22 cellular contexts compared by ENCODE assay signal in genomic region chr4:52317361-52317879, GRCh38.
"Had no signal": no experiment of that assay in that cellular context is flagged by ENCODE, and none has a peak within 500 bp of the region (broad histone marks: within the 10 kb centered on the region; RNA-seq: fewer than 3 reads in every experiment).

No MANE protein-coding gene starts in this region.

- DNase-seq: activated CD4-positive, alpha-beta memory T cell treated with anti-CD3 and anti-CD28 coated beads for 36 hours; activated CD4-positive, alpha-beta T cell treated with anti-CD3 and anti-CD28 coated beads for 1 hour; activated CD4-positive, alpha-beta T cell treated with anti-CD3 and anti-CD28 coated beads, Interleukin-2, amount 10 ng/mL, durations not matched to agents 24 days and 14 days; activated CD8-positive, alpha-beta memory T cell treated with anti-CD3 and anti-CD28 coated beads for 24 hours; activated effector memory CD4-positive, alpha-beta T cell treated with anti-CD3 and anti-CD28 coated beads, Interleukin-2, amount 50 U/mL, for 16 hours; activated naive CD4-positive, alpha-beta T cell treated with Interleukin-2 at 50 U/mL for 16 hours; activated naive CD8-positive, alpha-beta T cell treated with anti-CD3 and anti-CD28 coated beads, Interleukin-2, amount 50 U/mL, for 24 hours; activated T-cell treated with anti-CD3 and anti-CD28 coated beads, Interleukin-2, amount 50 U/mL, for 4 hours; amniotic stem cell; NCI-H1105 treated with DMSO at 0.1 percent for 48 hours; NCI-H146; NCI-H187 treated with DMSO at 0.1 percent for 48 hours; NCI-H2171 treated with DMSO at 0.1 percent for 48 hours; NCI-H226; NCI-H526 treated with DMSO at 0.1 percent for 48 hours; NCI-H82; Peyer's patch; SHP77 treated with DMSO at 0.1 percent for 48 hours had no signal

- H3K36me3 ChIP-seq: ascending aorta, Peyer's patch had no signal

- H3K9me3 ChIP-seq: ascending aorta, Peyer's patch had no signal

- FAIRE-seq: K562 had no signal

- ATAC-seq: activated naive CD4-positive, alpha-beta T cell treated with anti-CD3 and anti-CD28 coated beads, Interleukin-2, amount 50 U/mL, for 72 hours; activated naive CD8-positive, alpha-beta T cell treated with anti-CD3 and anti-CD28 coated beads, Interleukin-2, amount 50 U/mL, for 24 hours; activated T-cell treated with anti-CD3 and anti-CD28 coated beads, Interleukin-2, amount 50 U/mL, for 4 hours; K562; WTC11 had no signal

- H3K4me1 ChIP-seq: ascending aorta, Peyer's patch had no signal

- H3K27ac ChIP-seq: ascending aorta, Peyer's patch had no signal

- H3K4me3 ChIP-seq: ascending aorta, K562, Peyer's patch had no signal

- H3K27me3 ChIP-seq: ascending aorta, Peyer's patch had no signal
